In the genomic region with DNA sequence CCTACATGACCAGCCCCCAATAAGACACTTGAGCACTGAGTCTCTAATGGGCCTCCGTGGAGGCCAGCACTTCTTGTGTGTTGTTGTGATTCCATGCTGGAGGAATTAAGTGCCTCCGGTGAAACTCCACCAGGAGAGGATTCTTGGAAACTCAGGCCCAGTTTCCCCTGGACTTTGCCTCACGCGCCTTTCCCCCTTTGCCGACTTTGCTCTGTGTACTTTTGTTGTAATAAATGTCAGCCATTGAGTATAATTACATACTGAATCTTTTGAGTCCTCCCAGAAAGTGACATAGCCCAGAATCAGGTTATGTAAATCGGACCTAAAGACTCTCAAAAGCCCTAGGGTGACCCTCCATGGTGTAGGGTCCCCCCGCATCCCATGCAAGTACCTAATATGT, we compare ENCODE assay signal across 1 cellular context.
TF ChIP-seq lines count a peak whose summit lies in the region.

No MANE protein-coding gene starts in this region.

TF ChIP-seq in HepG2, 621 proteins besides CTCF, POLR2A, EP300 and RAD21:
- TF ChIP-seq SMAD1 (CRISPR knock-in tag; IDR thresholded peaks at IDR 0.05; ENCODE audit: borderline replicate concordance, low read depth), result no peak
- TF ChIP-seq ZNF747 (CRISPR knock-in tag; IDR thresholded peaks at IDR 0.05; ENCODE audit: borderline replicate concordance), result no peak
- TF ChIP-seq, protein P1, sequence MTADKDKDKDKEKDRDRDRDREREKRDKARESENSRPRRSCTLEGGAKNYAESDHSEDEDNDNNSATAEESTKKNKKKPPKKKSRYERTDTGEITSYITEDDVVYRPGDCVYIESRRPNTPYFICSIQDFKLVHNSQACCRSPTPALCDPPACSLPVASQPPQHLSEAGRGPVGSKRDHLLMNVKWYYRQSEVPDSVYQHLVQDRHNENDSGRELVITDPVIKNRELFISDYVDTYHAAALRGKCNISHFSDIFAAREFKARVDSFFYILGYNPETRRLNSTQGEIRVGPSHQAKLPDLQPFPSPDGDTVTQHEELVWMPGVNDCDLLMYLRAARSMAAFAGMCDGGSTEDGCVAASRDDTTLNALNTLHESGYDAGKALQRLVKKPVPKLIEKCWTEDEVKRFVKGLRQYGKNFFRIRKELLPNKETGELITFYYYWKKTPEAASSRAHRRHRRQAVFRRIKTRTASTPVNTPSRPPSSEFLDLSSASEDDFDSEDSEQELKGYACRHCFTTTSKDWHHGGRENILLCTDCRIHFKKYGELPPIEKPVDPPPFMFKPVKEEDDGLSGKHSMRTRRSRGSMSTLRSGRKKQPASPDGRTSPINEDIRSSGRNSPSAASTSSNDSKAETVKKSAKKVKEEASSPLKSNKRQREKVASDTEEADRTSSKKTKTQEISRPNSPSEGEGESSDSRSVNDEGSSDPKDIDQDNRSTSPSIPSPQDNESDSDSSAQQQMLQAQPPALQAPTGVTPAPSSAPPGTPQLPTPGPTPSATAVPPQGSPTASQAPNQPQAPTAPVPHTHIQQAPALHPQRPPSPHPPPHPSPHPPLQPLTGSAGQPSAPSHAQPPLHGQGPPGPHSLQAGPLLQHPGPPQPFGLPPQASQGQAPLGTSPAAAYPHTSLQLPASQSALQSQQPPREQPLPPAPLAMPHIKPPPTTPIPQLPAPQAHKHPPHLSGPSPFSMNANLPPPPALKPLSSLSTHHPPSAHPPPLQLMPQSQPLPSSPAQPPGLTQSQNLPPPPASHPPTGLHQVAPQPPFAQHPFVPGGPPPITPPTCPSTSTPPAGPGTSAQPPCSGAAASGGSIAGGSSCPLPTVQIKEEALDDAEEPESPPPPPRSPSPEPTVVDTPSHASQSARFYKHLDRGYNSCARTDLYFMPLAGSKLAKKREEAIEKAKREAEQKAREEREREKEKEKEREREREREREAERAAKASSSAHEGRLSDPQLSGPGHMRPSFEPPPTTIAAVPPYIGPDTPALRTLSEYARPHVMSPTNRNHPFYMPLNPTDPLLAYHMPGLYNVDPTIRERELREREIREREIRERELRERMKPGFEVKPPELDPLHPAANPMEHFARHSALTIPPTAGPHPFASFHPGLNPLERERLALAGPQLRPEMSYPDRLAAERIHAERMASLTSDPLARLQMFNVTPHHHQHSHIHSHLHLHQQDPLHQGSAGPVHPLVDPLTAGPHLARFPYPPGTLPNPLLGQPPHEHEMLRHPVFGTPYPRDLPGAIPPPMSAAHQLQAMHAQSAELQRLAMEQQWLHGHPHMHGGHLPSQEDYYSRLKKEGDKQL (CRISPR knock-in tag; IDR thresholded peaks at IDR 0.05; ENCODE audit: low read depth), result no peak
- no peak for TF ChIP-seq ZNF792 (CRISPR knock-in tag; IDR thresholded peaks at IDR 0.05)
- TF ChIP-seq, protein P2, sequence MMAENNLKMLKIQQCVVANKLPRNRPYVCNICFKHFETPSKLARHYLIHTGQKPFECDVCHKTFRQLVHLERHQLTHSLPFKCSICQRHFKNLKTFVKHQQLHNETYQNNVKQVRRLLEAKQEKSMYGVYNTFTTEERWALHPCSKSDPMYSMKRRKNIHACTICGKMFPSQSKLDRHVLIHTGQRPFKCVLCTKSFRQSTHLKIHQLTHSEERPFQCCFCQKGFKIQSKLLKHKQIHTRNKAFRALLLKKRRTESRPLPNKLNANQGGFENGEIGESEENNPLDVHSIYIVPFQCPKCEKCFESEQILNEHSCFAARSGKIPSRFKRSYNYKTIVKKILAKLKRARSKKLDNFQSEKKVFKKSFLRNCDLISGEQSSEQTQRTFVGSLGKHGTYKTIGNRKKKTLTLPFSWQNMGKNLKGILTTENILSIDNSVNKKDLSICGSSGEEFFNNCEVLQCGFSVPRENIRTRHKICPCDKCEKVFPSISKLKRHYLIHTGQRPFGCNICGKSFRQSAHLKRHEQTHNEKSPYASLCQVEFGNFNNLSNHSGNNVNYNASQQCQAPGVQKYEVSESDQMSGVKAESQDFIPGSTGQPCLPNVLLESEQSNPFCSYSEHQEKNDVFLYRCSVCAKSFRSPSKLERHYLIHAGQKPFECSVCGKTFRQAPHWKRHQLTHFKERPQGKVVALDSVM (CRISPR knock-in tag; IDR thresholded peaks at IDR 0.05), result peak; percentile 54; the same call in 1 of the 2 replicates
- TF ChIP-seq ARID2 (CRISPR knock-in tag; IDR thresholded peaks at IDR 0.05; ENCODE audit: borderline replicate concordance), result no peak
- no peak for TF ChIP-seq ARHGAP35 (CRISPR knock-in tag; IDR thresholded peaks at IDR 0.05; ENCODE audit: borderline replicate concordance)
- TF ChIP-seq ZNF7 (CRISPR knock-in tag; IDR thresholded peaks at IDR 0.05), result no peak
- TF ChIP-seq CEBPG (CRISPR knock-in tag; IDR thresholded peaks at IDR 0.05), result no peak
- TF ChIP-seq BCL6 (CRISPR knock-in tag; IDR thresholded peaks at IDR 0.05), result peak; percentile 25; the same call in 1 of the 2 replicates
- TF ChIP-seq GABPA (IDR thresholded peaks at IDR 0.05; ENCODE audit: low read depth, low read length), result no peak
- no peak for TF ChIP-seq GABPA (CRISPR knock-in tag; IDR thresholded peaks at IDR 0.05; ENCODE audit: low read depth)
- TF ChIP-seq JDP2 (CRISPR knock-in tag; IDR thresholded peaks at IDR 0.05; ENCODE audit: borderline replicate concordance), result no peak
